Comparison of ENCODE assay signal across 1 cellular context in genomic region chr20:50799890-50800550, GRCh38.
TF ChIP-seq lines count a peak whose summit lies in the region.

No MANE protein-coding gene starts in this region.

TF ChIP-seq in HepG2, 621 proteins besides CTCF, POLR2A, EP300 and RAD21 (continued from another document):
- TF ChIP-seq STAG1 (CRISPR knock-in tag; IDR thresholded peaks at IDR 0.05) (no peak), LBX2 (CRISPR knock-in tag; IDR thresholded peaks at IDR 0.05; ENCODE audit: borderline replicate concordance) (no peak), ZNF513 (CRISPR knock-in tag; conservative IDR thresholded peaks at IDR 0.05) (no peak), TFDP2 (CRISPR knock-in tag; IDR thresholded peaks at IDR 0.05) (no peak), ZNF431 (CRISPR knock-in tag; IDR thresholded peaks at IDR 0.05; ENCODE audit: borderline replicate concordance, low read depth) (no peak), NR2F2 (IDR thresholded peaks at IDR 0.05; ENCODE audit: borderline replicate concordance, low read depth) (no peak), ZNF530 (CRISPR knock-in tag; IDR thresholded peaks at IDR 0.05; ENCODE audit: low read depth) (no peak), ZNF580 (CRISPR knock-in tag; IDR thresholded peaks at IDR 0.05; ENCODE audit: borderline replicate concordance, low read depth) (no peak), SMARCC2 (IDR thresholded peaks at IDR 0.05) (no peak)
TF ChIP-seq in HepG2: peak in this region for 0.
